ENCODE assay signal across 1 cellular context in genomic region chr11:46381046-46381835, GRCh38.
TF ChIP-seq lines count a peak whose summit lies in the region.

Gene MDK (plus strand): TSS chr11:46381669. CDS start chr11:46382058, 389 bp downstream.

TF ChIP-seq in SK-N-SH, 30 proteins besides CTCF, POLR2A, EP300 and RAD21 (continued from another document):
- TF ChIP-seq PBX3 (IDR thresholded peaks at IDR 0.05) (no peak), REST (IDR thresholded peaks at IDR 0.05; ENCODE audit: low read depth, low read length) (no peak; the same call in 1 of the 2 replicates)
